Comparison of ENCODE assay signal across 16 cellular contexts in genomic region chr1:20899154-20899972, GRCh38.
"Had no signal": no experiment of that assay in that cellular context is flagged by ENCODE, and none has a peak within 500 bp of the region (broad histone marks: within the 10 kb centered on the region; RNA-seq: fewer than 3 reads in every experiment).

No MANE protein-coding gene starts in this region.

- H3K27ac Mint-ChIP-seq: endodermal cell, nephron progenitor cell had no signal

- H3K4me1 Mint-ChIP-seq: endodermal cell, nephron progenitor cell had no signal

- H3K9me3 ChIP-seq: heart left ventricle, stomach, thoracic aorta, transverse colon had no signal

- DNase-seq: effector CD4-positive, alpha-beta T cell; endodermal cell; foreskin melanocyte; heart left ventricle; hippocampal formation; nephron progenitor cell; stimulated activated CD4-positive, alpha-beta T cell treated with anti-CD3 and anti-CD28 coated beads, Interleukin-12 subunit alpha, Interleukin-12 subunit beta, amount 100 ng/mL, for 4 hours; stimulated activated naive CD4-positive, alpha-beta T cell; stomach; substantia nigra; transverse colon had no signal

- H3K4me1 ChIP-seq: parathyroid adenoma had no signal

- H3K4me3 Mint-ChIP-seq: endodermal cell, nephron progenitor cell had no signal

- ATAC-seq: heart left ventricle, sciatic nerve had no signal

- H3K9me3 Mint-ChIP-seq: endodermal cell, nephron progenitor cell had no signal

- H3K27me3 ChIP-seq: heart left ventricle, stomach, transverse colon had no signal

- H3K4me3 ChIP-seq: coronary artery, heart left ventricle, skin epidermis, stomach, thoracic aorta, transverse colon had no signal

- H3K27ac ChIP-seq: coronary artery, heart left ventricle, parathyroid adenoma, stomach, thoracic aorta, transverse colon had no signal

- H3K36me3 ChIP-seq: transverse colon had no signal
